ENCODE assay signal across 1 cellular context in genomic region chr2:218016810-218017209, GRCh38.
TF ChIP-seq lines count a peak whose summit lies in the region.

No MANE protein-coding gene starts in this region.

TF ChIP-seq in H1, 55 proteins besides CTCF, POLR2A, EP300 and RAD21:
- TF ChIP-seq RXRA (IDR thresholded peaks at IDR 0.05; ENCODE audit: insufficient read depth, low read depth, low read length) (no peak), HDAC6 (IDR thresholded peaks at IDR 0.05; ENCODE audit: low read depth, low read length) (no peak), SP4 (IDR thresholded peaks at IDR 0.05; ENCODE audit: low read length) (no peak), SIRT6 (IDR thresholded peaks at IDR 0.05; ENCODE audit: low read length) (no peak), BACH1 (IDR thresholded peaks at IDR 0.05; ENCODE audit: low read length) (no peak), TAF1 (IDR thresholded peaks at IDR 0.05; ENCODE audit: low read depth, low read length) (no peak), E2F6 (IDR thresholded peaks at IDR 0.05) (no peak), CHD7 (IDR thresholded peaks at IDR 0.05; ENCODE audit: insufficient replicate concordance, low read length) (no peak), USF2 (IDR thresholded peaks at IDR 0.05; ENCODE audit: low read length) (no peak), JUN (IDR thresholded peaks at IDR 0.05; ENCODE audit: low read depth, low read length) (no peak), CBX5 (IDR thresholded peaks at IDR 0.05; ENCODE audit: low read depth, low read length) (no peak), CHD2 (IDR thresholded peaks at IDR 0.05; ENCODE audit: low read length) (no peak), POU5F1 (IDR thresholded peaks at IDR 0.05; ENCODE audit: low read depth, low read length) (no peak), CEBPB (IDR thresholded peaks at IDR 0.05; ENCODE audit: low read depth, low read length) (no peak), FOSL1 (IDR thresholded peaks at IDR 0.05; ENCODE audit: insufficient read depth, low read depth, low read length) (no peak), ZNF274 (IDR thresholded peaks at IDR 0.05; ENCODE audit: borderline replicate concordance, extremely low read depth, low read length) (no peak), TAF7 (optimal IDR thresholded peaks at IDR 0.05; ENCODE audit: borderline replicate concordance, low read depth, low read length) (no peak), SIX5 (IDR thresholded peaks at IDR 0.05; ENCODE audit: low read depth, low read length) (no peak)
